In the genomic region with DNA sequence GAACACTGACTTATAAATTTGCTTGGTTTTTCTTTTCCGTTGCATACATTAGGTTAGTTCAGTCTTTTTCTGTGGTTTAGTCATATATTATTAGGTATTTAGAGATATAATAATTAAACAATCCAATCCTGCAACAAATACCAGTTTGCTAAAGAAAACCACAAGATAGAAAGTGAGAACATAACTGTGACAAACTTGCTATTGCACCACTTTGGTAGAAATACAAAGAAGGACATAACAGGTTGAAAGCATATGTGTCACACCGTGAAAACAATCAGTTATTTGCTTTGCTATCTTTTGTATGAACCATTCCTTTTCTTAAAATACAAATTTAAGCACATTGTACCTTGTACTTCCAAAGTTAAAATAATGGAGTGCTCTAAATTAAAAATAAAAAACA, we compare ENCODE assay signal across 16 cellular contexts. TPM values are rescaled to one million over a fixed set of nuclear protein-coding genes. Genes with fewer than 3 reads are reported as not detected.
A peak's percentile ranks its signal among the peaks of the same experiment; 100 is the strongest.
DNase-seq lines count a peak whose midpoint lies in the region; ATAC-seq and TF ChIP-seq lines count a peak whose summit lies in the region.
"Had no signal": no experiment of that assay in that cellular context is flagged by ENCODE, and none has a peak within 500 bp of the region (broad histone marks: within the 10 kb centered on the region; RNA-seq: fewer than 3 reads in every experiment).

No MANE protein-coding gene starts in this region.

- no peaks in the 10 kb centered on the region for H3K79me2 ChIP-seq in Karpas-422 (ENCODE audit: low read length)

- TF ChIP-seq CTCF in HFFc6 (IDR thresholded peaks at IDR 0.05), result no peak
- TF ChIP-seq CTCF in fibroblast of the aortic adventitia (IDR thresholded peaks at IDR 0.05; ENCODE audit: insufficient read depth, low read length), result no peak
- TF ChIP-seq CTCF in heart right ventricle (IDR thresholded peaks at IDR 0.05), result no peak

- peaks cover 4% of the 10 kb centered on the region; the same call in 1 of the 2 replicates for H3K36me3 Mint-ChIP-seq in HFFc6 (ENCODE audit: low read depth)
- H3K36me3 Mint-ChIP-seq in stimulated activated effector memory CD8-positive, alpha-beta T cell treated with anti-CD3 and anti-CD28 coated beads, Interleukin-12 subunit alpha, Interleukin-12 subunit beta, amount 100 ng/mL, for 72 hours, result no peaks in the 10 kb centered on the region
- H3K36me3 Mint-ChIP-seq in activated CD8-positive, alpha-beta T cell treated with anti-CD3 and anti-CD28 coated beads, Interleukin-2, amount 10 ng/mL, durations not matched to agents 7 days and 5 days (ENCODE audit: low read depth), result no peaks in the 10 kb centered on the region
- H3K36me3 Mint-ChIP-seq: memory B cell had no signal

- H3K4me3 ChIP-seq in Karpas-422 (ENCODE audit: low read length), result no peak overlapping the region
- H3K4me3 ChIP-seq in fibroblast of the aortic adventitia (ENCODE audit: low read depth, low read length), result no peak overlapping the region
- H3K4me3 ChIP-seq in heart right ventricle, result no peak overlapping the region
- H3K4me3 ChIP-seq: body of pancreas, pancreas, SJSA1 had no signal

- no peaks in the 10 kb centered on the region for H4K20me1 ChIP-seq in Karpas-422 (ENCODE audit: insufficient read depth, low read depth, low read length)

- DNase-seq in HFFc6 (no peak), Karpas-422 (peak; percentile 22), fibroblast of the aortic adventitia (ENCODE audit: low read depth) (peak; percentile 57), hypothalamus (lab: John Stamatoyannopoulos, UW) (no peak), heart right ventricle (no peak)
- DNase-seq in stimulated activated effector memory CD8-positive, alpha-beta T cell treated with anti-CD3 and anti-CD28 coated beads, Interleukin-12 subunit alpha, Interleukin-12 subunit beta, amount 100 ng/mL, for 72 hours (ENCODE audit: low spot score in 2 of 2), result no peak
- no peak for DNase-seq in activated CD8-positive, alpha-beta T cell treated with anti-CD3 and anti-CD28 coated beads, Interleukin-2, amount 10 ng/mL, durations not matched to agents 7 days and 5 days
- DNase-seq: activated CD4-positive, alpha-beta T cell treated with anti-CD3 and anti-CD28 coated beads for 1 hour; GOT3; NCI-H510A had no signal

- 81 to 88% methylated on average over 2 of the region's 2 CpGs for WGBS in heart right ventricle, 2 donors

- H3K27me3 Mint-ChIP-seq in HFFc6 (ENCODE audit: insufficient read depth), result no peaks in the 10 kb centered on the region
- peaks cover 11% of the 10 kb centered on the region for H3K27me3 Mint-ChIP-seq in activated CD8-positive, alpha-beta T cell treated with anti-CD3 and anti-CD28 coated beads, Interleukin-2, amount 10 ng/mL, durations not matched to agents 7 days and 5 days (ENCODE audit: low read depth)

- no peak overlapping the region for H3K9ac ChIP-seq in Karpas-422 (ENCODE audit: low read length)

- H3K27me3 ChIP-seq in Karpas-422 (ENCODE audit: low read length) (no peaks in the 10 kb centered on the region), heart right ventricle (no peaks in the 10 kb centered on the region)
- H3K27me3 ChIP-seq: body of pancreas, pancreas, SJSA1 had no signal

- CTCF ChIA-PET in activated CD8-positive, alpha-beta T cell treated with anti-CD3 and anti-CD28 coated beads, Interleukin-2, amount 10 ng/mL, durations not matched to agents 7 days and 5 days (lab: Charles Lee), result interaction anchor here (1.2 to 1.7 kb wide), 7 partner anchors 10 to 605 kb away, joined by 3 to 7 read pairs (median 4); no protein-coding TSS in a partner anchor

- ATAC-seq in GM18909 (IDR thresholded peaks at IDR 0.05; ENCODE audit: poor library complexity, unreplicated experiment) (peak; percentile 90), heart right ventricle (no peak)
- ATAC-seq in stimulated activated effector memory CD8-positive, alpha-beta T cell treated with anti-CD3 and anti-CD28 coated beads, Interleukin-12 subunit alpha, Interleukin-12 subunit beta, amount 100 ng/mL, for 72 hours, result no peak
- ATAC-seq in activated CD8-positive, alpha-beta T cell treated with anti-CD3 and anti-CD28 coated beads, Interleukin-2, amount 10 ng/mL, durations not matched to agents 7 days and 5 days, result no peak

- H3K9me3 ChIP-seq in Karpas-422 (ENCODE audit: low read length) (no peaks in the 10 kb centered on the region), heart right ventricle (peaks cover 0 to 6% (median 0%) of the 10 kb centered on the region in 11 donors)
- H3K9me3 ChIP-seq: body of pancreas, pancreas, SJSA1 had no signal

- no peaks in the 10 kb centered on the region for H3K9me2 ChIP-seq in Karpas-422 (replicated peaks; ENCODE audit: insufficient read depth, low read length)

- no peaks in the 10 kb centered on the region; the same call in 1 of the 2 replicates for H3K9me3 Mint-ChIP-seq in HFFc6
- H3K9me3 Mint-ChIP-seq in stimulated activated effector memory CD8-positive, alpha-beta T cell treated with anti-CD3 and anti-CD28 coated beads, Interleukin-12 subunit alpha, Interleukin-12 subunit beta, amount 100 ng/mL, for 72 hours, result no peaks in the 10 kb centered on the region
- H3K9me3 Mint-ChIP-seq in activated CD8-positive, alpha-beta T cell treated with anti-CD3 and anti-CD28 coated beads, Interleukin-2, amount 10 ng/mL, durations not matched to agents 7 days and 5 days (ENCODE audit: insufficient read depth), result no peaks in the 10 kb centered on the region
- H3K9me3 Mint-ChIP-seq: endodermal cell, memory B cell had no signal

- H3K4me1 Mint-ChIP-seq in HFFc6 (ENCODE audit: low read depth), result peaks cover 40% of the 10 kb centered on the region
- no peaks in the 10 kb centered on the region for H3K4me1 Mint-ChIP-seq in stimulated activated effector memory CD8-positive, alpha-beta T cell treated with anti-CD3 and anti-CD28 coated beads, Interleukin-12 subunit alpha, Interleukin-12 subunit beta, amount 100 ng/mL, for 72 hours
- no peaks in the 10 kb centered on the region for H3K4me1 Mint-ChIP-seq in activated CD8-positive, alpha-beta T cell treated with anti-CD3 and anti-CD28 coated beads, Interleukin-2, amount 10 ng/mL, durations not matched to agents 7 days and 5 days (ENCODE audit: low read depth)

- H3K4me1 ChIP-seq in Karpas-422 (ENCODE audit: low read length), result no peaks in the 10 kb centered on the region
- H3K4me1 ChIP-seq in heart right ventricle, result peaks cover 0 to 5% (median 0%) of the 10 kb centered on the region in 9 donors
- H3K4me1 ChIP-seq: body of pancreas had no signal

- no peak overlapping the region for H3K4me2 ChIP-seq in Karpas-422 (ENCODE audit: low read depth, low read length, poor library complexity, severe bottlenecking)

- peak overlapping the region; percentile 31 for H3K27ac Mint-ChIP-seq in HFFc6
- no peak overlapping the region for H3K27ac Mint-ChIP-seq in stimulated activated effector memory CD8-positive, alpha-beta T cell treated with anti-CD3 and anti-CD28 coated beads, Interleukin-12 subunit alpha, Interleukin-12 subunit beta, amount 100 ng/mL, for 72 hours
- H3K27ac Mint-ChIP-seq in activated CD8-positive, alpha-beta T cell treated with anti-CD3 and anti-CD28 coated beads, Interleukin-2, amount 10 ng/mL, durations not matched to agents 7 days and 5 days, result no peak overlapping the region
- H3K27ac Mint-ChIP-seq: endodermal cell, memory B cell had no signal

- intact Hi-C loops in heart right ventricle (cut with DNase I), result no loop called here

- H3K27ac ChIP-seq in Karpas-422 (ENCODE audit: low read length) (no peak overlapping the region), heart right ventricle (no peak overlapping the region)
- H3K27ac ChIP-seq: body of pancreas, pancreas, SJSA1 had no signal

- POLR2A ChIA-PET in activated CD8-positive, alpha-beta T cell treated with anti-CD3 and anti-CD28 coated beads, Interleukin-2, amount 10 ng/mL, durations not matched to agents 7 days and 5 days (lab: Charles Lee), result no interaction called here

- H3K36me3 ChIP-seq in Karpas-422 (ENCODE audit: insufficient read depth, low read length) (no peaks in the 10 kb centered on the region), heart right ventricle (no peaks in the 10 kb centered on the region)
- H3K36me3 ChIP-seq: pancreas, SJSA1 had no signal

- no peak overlapping the region for H2AFZ ChIP-seq in Karpas-422 (ENCODE audit: low read length)

- H3K4me3 Mint-ChIP-seq in HFFc6, result peak overlapping the region; percentile 22; the same call in 1 of the 2 replicates
- H3K4me3 Mint-ChIP-seq in stimulated activated effector memory CD8-positive, alpha-beta T cell treated with anti-CD3 and anti-CD28 coated beads, Interleukin-12 subunit alpha, Interleukin-12 subunit beta, amount 100 ng/mL, for 72 hours, result no peak overlapping the region
- H3K4me3 Mint-ChIP-seq in activated CD8-positive, alpha-beta T cell treated with anti-CD3 and anti-CD28 coated beads, Interleukin-2, amount 10 ng/mL, durations not matched to agents 7 days and 5 days, result no peak overlapping the region
- H3K4me3 Mint-ChIP-seq: endodermal cell, memory B cell had no signal

RNA-seq across cellular contexts. Expression of a gene that starts 42.0 kb away (rescaled TPM):
- total RNA-seq in HFFc6 (2021; fragmentation: NEBNext Ultra II Directional; extraction: Animal tissue kit (Norgen Biotek cat#: 25700)), result 10 to 100 TPM; 16.3 to 35.5 (median 20.2) TPM
- total RNA-seq in Karpas-422 (2014; rRNA removed; shearing (Covaris generic); ENCODE audit: low replicate concordance), result 29.1 and 50.5 TPM in 2 replicates
- total RNA-seq in fibroblast of the aortic adventitia (ENCODE audit: low replicate concordance), result 2.6 and 9.4 TPM in 2 replicates
- total RNA-seq in heart right ventricle, result under 1 TPM in 2 of 10 donors, not detected in 8; 0.12 to 0.15 TPM
- polyA plus RNA-seq in heart right ventricle, result under 1 TPM in 1 of 2 donors, not detected in 1; under 0.01 TPM
- total RNA-seq in activated CD8-positive, alpha-beta T cell treated with anti-CD3 and anti-CD28 coated beads, Interleukin-2, amount 10 ng/mL, durations not matched to agents 7 days and 5 days, result 10 to 100 TPM in 1 of 2 experiments, 1 to 10 TPM in 1; 10.0 to 11.8 TPM

Comparison
In these comparisons a context has a peak if more than half of its experiments do, and no peak if none do; other contexts are left out.
1. DNase-seq: peak in Karpas-422 (single experiment) and fibroblast of the aortic adventitia (single experiment); none in HFFc6 (single experiment), stimulated activated effector memory CD8-positive, alpha-beta T cell treated with anti-CD3 and anti-CD28 coated beads, Interleukin-12 subunit alpha, Interleukin-12 subunit beta, amount 100 ng/mL, for 72 hours (0 of 2), hypothalamus (0 of 51), heart right ventricle (0 of 2) and activated CD8-positive, alpha-beta T cell treated with anti-CD3 and anti-CD28 coated beads, Interleukin-2, amount 10 ng/mL, durations not matched to agents 7 days and 5 days (single experiment).